In the genomic region with DNA sequence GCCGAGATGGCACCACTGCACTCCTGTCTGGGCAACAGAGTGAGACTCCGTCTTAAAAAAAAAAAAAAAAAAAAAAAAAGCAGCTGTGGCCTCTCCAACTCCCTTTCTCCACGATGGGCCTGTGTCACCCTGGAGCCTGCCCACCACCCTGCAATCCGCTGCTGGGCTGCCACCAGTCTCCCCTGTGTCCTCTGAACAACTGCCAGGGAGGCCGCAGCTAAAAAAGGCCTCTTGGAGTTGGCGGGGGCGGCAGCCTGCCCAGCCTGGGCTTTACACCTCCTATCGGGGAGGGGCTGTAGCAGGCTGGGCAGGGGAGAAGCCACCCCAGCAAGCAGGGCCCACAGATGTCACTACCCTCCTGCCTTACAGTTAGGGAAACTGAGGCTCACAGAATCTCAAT, we compare ENCODE assay signal across 16 cellular contexts. TPM values are rescaled to one million over a fixed set of nuclear protein-coding genes. Genes with fewer than 3 reads are reported as not detected.
DNase-seq lines count a peak whose midpoint lies in the region; ATAC-seq and TF ChIP-seq lines count a peak whose summit lies in the region.
"Had no signal": no experiment of that assay in that cellular context is flagged by ENCODE, and none has a peak within 500 bp of the region (broad histone marks: within the 10 kb centered on the region; RNA-seq: fewer than 3 reads in every experiment).

No MANE protein-coding gene starts in this region.

- no peak for ATAC-seq in right cardiac atrium

- H3K9ac ChIP-seq in skeletal muscle satellite cell (ENCODE audit: low read depth, low read length): no peak overlapping the region

- in situ Hi-C loops in G401 (cut with HindIII; ENCODE audit: low sequenced_read_pairs): no loop called here

- H3K27ac ChIP-seq in DOHH2 (ENCODE audit: low read depth, low read length) (no peak overlapping the region; the same call in 1 of the 2 replicates), right cardiac atrium (ENCODE audit: low read length) (peak overlapping the region; percentile 24)
- H3K27ac ChIP-seq: PC-9 had no signal

- intact Hi-C loops in right cardiac atrium (cut with DNase I): no loop called here

- H3K4me3 ChIP-seq in DOHH2 (ENCODE audit: low read length) (no peak overlapping the region), right cardiac atrium (ENCODE audit: low read length) (no peak overlapping the region), skeletal muscle satellite cell (ENCODE audit: low read length) (no peak overlapping the region)

- H3K9me2 ChIP-seq in DOHH2 (replicated peaks; ENCODE audit: control insufficient read depth, low read length): no peaks in the 10 kb centered on the region

- H3K79me2 ChIP-seq in DOHH2 (ENCODE audit: control insufficient read depth, low read length): peaks cover 78% of the 10 kb centered on the region

- peaks cover 5% of the 10 kb centered on the region; the same call in 1 of the 2 replicates for H4K20me1 ChIP-seq in DOHH2 (ENCODE audit: control insufficient read depth, insufficient read depth, low read depth, low read length)

- H3K4me1 ChIP-seq in DOHH2 (ENCODE audit: control insufficient read depth, low read length) (peaks cover 50% of the 10 kb centered on the region), right cardiac atrium (ENCODE audit: control insufficient read depth, insufficient read depth, low read length) (peaks cover 7% of the 10 kb centered on the region), skeletal muscle satellite cell (ENCODE audit: control insufficient read depth, insufficient read depth, low read length) (peaks cover 27% of the 10 kb centered on the region)

- no peak for TF ChIP-seq CTCF in DOHH2 (IDR thresholded peaks at IDR 0.05; ENCODE audit: low read depth, low read length, poor library complexity, severe bottlenecking)

- 72% methylated on average over 8 of the region's 8 CpGs for WGBS in right cardiac atrium

- H3K9me3 ChIP-seq in DOHH2 (ENCODE audit: control insufficient read depth, insufficient read depth, low read length) (no peaks in the 10 kb centered on the region), right cardiac atrium (ENCODE audit: control insufficient read depth, low read length) (no peaks in the 10 kb centered on the region), skeletal muscle satellite cell (replicated peaks; ENCODE audit: low read length) (no peaks in the 10 kb centered on the region)

- H3K27me3 ChIP-seq in DOHH2 (ENCODE audit: control insufficient read depth, low read length) (no peaks in the 10 kb centered on the region), right cardiac atrium (ENCODE audit: control insufficient read depth, insufficient read depth) (no peaks in the 10 kb centered on the region), skeletal muscle satellite cell (ENCODE audit: control insufficient read depth, insufficient read depth, low read length) (no peaks in the 10 kb centered on the region)

- DNase-seq in epidermal melanocyte (ENCODE audit: insufficient read length, low spot score) (peak; percentile 13), right cardiac atrium (peak; percentile 60 to 80 (median 75)), LoVo (ENCODE audit: low spot score) (no peak), G401 (ENCODE audit: low spot score) (no peak)
- no peak for DNase-seq in stimulated activated CD4-positive, alpha-beta T cell treated with anti-CD3 and anti-CD28 coated beads, Interleukin-4, amount 100 ng/mL, for 1 hour
- DNase-seq: CD4-positive, alpha-beta T cell; DMS79 treated with DMSO at 0.1 percent for 48 hours; H7; KBM-7; NCI-H1092; NCI-H345; NCI-H526 treated with DMSO at 0.1 percent for 48 hours; NK-92 treated with Interleukin-12 subunit alpha and Interleukin-12 subunit beta, amount 100 ng/mL, for 24 hours; PC-9 had no signal

- H3K4me2 ChIP-seq in DOHH2 (ENCODE audit: low read length) (peak overlapping the region; percentile 95; the same call in 1 of the 2 replicates), skeletal muscle satellite cell (ENCODE audit: low read length) (peak overlapping the region; percentile 9)

- H3K36me3 ChIP-seq in DOHH2 (ENCODE audit: control insufficient read depth, low read length) (peaks cover 65% of the 10 kb centered on the region), skeletal muscle satellite cell (ENCODE audit: insufficient read depth, low read length) (peaks cover 40% of the 10 kb centered on the region)

- no peaks in the 10 kb centered on the region for H3F3A ChIP-seq in DOHH2 (ENCODE audit: control insufficient read depth, insufficient read depth)

RNA-seq across cellular contexts. Expression of gene CDC37, which starts 3.5 kb away (rescaled TPM):
- 100 to 1,000 TPM; 131 to 133 (median 132) TPM for total RNA-seq in right cardiac atrium
- polyA plus RNA-seq in right cardiac atrium: 228 TPM
- 210 and 249 TPM in 2 replicates for total RNA-seq in skeletal muscle satellite cell (2012; rRNA removed)
- 298 and 319 TPM in 2 replicates for total RNA-seq in G401 (2014; rRNA removed; shearing (Covaris generic))

RNA-seq across cellular contexts. Expression of gene TYK2, which starts 19.5 kb away (rescaled TPM):
- 10 to 100 TPM; 56.3 to 77.0 (median 73.4) TPM for total RNA-seq in right cardiac atrium
- polyA plus RNA-seq in right cardiac atrium: 71.6 TPM
- 65.9 and 74.0 TPM in 2 replicates for total RNA-seq in skeletal muscle satellite cell (2012; rRNA removed)
- total RNA-seq in G401 (2014; rRNA removed; shearing (Covaris generic)): 82.0 and 134 TPM in 2 replicates

RNA-seq across cellular contexts. Expression of gene PDE4A, which starts 20.5 kb away (rescaled TPM):
- 10 to 100 TPM in 3 of 4 donors, 1 to 10 TPM in 1; 8.4 to 14.2 (median 11.0) TPM for total RNA-seq in right cardiac atrium
- polyA plus RNA-seq in right cardiac atrium: 5.5 TPM
- total RNA-seq in skeletal muscle satellite cell (2012; rRNA removed): 3.5 and 5.6 TPM in 2 replicates
- total RNA-seq in G401 (2014; rRNA removed; shearing (Covaris generic)): 7.6 and 10.7 TPM in 2 replicates

Comparison
In these comparisons a context has a peak if more than half of its experiments do, and no peak if none do; other contexts are left out.
1. DNase-seq: peak in epidermal melanocyte (single experiment) and right cardiac atrium (3 of 3); none in LoVo (single experiment), stimulated activated CD4-positive, alpha-beta T cell treated with anti-CD3 and anti-CD28 coated beads, Interleukin-4, amount 100 ng/mL, for 1 hour (single experiment) and G401 (single experiment).